Comparison of ENCODE assay signal across 1 cellular context in the genomic region with DNA sequence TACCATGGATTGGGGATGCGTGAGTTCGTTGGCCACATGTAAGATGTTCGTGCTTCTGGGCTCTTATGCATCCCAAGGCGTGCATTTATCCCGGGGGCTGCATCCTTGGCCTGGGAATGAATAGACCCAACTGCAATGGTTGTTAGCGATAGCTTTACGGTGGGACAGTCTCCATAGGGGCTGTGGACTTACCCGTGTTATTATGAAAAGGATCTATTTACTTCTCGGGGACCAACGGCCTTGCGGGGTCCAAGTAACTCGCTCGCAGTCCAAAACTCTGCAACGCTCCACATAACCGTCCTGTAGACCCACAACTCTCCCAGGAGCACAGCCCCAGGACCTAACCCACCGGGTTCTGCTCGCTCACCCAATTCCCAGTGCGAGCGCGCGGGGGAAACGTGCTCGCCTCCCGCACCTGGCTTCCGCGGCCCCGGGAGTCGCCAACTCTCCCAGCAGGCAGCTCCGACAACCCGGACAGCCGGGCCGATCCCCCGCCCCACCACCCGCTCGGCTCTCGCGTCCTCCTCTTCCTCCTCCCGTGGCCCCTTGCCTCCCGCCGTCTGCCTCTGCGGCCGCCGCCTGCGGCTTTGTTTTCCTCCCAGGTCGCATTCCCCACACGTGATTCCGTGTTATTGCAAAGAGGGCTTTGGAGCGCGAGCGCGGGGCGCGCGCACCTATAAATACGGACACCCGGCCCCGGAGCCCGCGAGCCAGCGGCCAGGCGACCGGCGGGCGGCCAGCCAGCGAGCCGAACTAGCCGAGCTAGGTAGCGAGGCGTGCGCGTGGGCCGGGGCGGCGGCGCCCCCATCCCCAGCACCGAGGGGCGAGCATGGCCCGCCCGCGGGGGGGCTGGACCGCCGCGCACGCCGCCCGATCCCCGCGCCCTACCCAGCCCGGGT.
TF ChIP-seq lines count a peak whose summit lies in the region.

A gene with protein sequence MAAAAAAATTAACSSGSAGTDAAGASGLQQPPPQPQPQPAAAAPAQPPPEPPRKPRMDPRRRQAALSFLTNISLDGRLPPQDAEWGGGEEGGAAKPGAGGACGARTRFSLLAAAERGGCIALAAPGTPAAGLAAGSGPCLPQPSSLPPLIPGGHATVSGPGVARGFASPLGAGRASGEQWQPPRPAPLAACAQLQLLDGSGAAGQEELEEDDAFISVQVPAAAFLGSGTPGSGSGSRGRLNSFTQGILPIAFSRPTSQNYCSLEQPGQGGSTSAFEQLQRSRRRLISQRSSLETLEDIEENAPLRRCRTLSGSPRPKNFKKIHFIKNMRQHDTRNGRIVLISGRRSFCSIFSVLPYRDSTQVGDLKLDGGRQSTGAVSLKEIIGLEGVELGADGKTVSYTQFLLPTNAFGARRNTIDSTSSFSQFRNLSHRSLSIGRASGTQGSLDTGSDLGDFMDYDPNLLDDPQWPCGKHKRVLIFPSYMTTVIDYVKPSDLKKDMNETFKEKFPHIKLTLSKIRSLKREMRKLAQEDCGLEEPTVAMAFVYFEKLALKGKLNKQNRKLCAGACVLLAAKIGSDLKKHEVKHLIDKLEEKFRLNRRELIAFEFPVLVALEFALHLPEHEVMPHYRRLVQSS (plus strand): TSS at position 706 of the 899 bp plus-strand sequence. CDS start 278 bp downstream, outside the sequence.

TF ChIP-seq in WTC11, 78 proteins besides CTCF, POLR2A, EP300 and RAD21 (continued from another document):
- TF ChIP-seq, protein P1, sequence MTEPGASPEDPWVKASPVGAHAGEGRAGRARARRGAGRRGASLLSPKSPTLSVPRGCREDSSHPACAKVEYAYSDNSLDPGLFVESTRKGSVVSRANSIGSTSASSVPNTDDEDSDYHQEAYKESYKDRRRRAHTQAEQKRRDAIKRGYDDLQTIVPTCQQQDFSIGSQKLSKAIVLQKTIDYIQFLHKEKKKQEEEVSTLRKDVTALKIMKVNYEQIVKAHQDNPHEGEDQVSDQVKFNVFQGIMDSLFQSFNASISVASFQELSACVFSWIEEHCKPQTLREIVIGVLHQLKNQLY (CRISPR knock-in tag; IDR thresholded peaks at IDR 0.05), result no peak
- TF ChIP-seq, protein P2, sequence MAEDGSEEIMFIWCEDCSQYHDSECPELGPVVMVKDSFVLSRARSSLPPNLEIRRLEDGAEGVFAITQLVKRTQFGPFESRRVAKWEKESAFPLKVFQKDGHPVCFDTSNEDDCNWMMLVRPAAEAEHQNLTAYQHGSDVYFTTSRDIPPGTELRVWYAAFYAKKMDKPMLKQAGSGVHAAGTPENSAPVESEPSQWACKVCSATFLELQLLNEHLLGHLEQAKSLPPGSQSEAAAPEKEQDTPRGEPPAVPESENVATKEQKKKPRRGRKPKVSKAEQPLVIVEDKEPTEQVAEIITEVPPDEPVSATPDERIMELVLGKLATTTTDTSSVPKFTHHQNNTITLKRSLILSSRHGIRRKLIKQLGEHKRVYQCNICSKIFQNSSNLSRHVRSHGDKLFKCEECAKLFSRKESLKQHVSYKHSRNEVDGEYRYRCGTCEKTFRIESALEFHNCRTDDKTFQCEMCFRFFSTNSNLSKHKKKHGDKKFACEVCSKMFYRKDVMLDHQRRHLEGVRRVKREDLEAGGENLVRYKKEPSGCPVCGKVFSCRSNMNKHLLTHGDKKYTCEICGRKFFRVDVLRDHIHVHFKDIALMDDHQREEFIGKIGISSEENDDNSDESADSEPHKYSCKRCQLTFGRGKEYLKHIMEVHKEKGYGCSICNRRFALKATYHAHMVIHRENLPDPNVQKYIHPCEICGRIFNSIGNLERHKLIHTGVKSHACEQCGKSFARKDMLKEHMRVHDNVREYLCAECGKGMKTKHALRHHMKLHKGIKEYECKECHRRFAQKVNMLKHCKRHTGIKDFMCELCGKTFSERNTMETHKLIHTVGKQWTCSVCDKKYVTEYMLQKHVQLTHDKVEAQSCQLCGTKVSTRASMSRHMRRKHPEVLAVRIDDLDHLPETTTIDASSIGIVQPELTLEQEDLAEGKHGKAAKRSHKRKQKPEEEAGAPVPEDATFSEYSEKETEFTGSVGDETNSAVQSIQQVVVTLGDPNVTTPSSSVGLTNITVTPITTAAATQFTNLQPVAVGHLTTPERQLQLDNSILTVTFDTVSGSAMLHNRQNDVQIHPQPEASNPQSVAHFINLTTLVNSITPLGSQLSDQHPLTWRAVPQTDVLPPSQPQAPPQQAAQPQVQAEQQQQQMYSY (CRISPR knock-in tag; IDR thresholded peaks at IDR 0.05), result no peak
- TF ChIP-seq, protein P3, sequence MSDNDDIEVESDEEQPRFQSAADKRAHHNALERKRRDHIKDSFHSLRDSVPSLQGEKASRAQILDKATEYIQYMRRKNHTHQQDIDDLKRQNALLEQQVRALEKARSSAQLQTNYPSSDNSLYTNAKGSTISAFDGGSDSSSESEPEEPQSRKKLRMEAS (CRISPR knock-in tag; IDR thresholded peaks at IDR 0.05), result peak; percentile 73; the same call in 1 of the 2 replicates
- TF ChIP-seq ZNF423 (CRISPR knock-in tag; IDR thresholded peaks at IDR 0.05), result peak; percentile 64
- TF ChIP-seq FOXK1 (CRISPR knock-in tag; IDR thresholded peaks at IDR 0.05), result peak; percentile 64
- TF ChIP-seq, protein P4, sequence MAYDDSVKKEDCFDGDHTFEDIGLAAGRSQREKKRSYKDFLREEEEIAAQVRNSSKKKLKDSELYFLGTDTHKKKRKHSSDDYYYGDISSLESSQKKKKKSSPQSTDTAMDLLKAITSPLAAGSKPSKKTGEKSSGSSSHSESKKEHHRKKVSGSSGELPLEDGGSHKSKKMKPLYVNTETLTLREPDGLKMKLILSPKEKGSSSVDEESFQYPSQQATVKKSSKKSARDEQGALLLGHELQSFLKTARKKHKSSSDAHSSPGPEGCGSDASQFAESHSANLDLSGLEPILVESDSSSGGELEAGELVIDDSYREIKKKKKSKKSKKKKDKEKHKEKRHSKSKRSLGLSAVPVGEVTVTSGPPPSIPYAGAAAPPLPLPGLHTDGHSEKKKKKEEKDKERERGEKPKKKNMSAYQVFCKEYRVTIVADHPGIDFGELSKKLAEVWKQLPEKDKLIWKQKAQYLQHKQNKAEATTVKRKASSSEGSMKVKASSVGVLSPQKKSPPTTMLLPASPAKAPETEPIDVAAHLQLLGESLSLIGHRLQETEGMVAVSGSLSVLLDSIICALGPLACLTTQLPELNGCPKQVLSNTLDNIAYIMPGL (CRISPR knock-in tag; IDR thresholded peaks at IDR 0.05), result peak; percentile 72; the same call in 1 of the 2 replicates
- TF ChIP-seq ZNF263 (CRISPR knock-in tag; IDR thresholded peaks at IDR 0.05; ENCODE audit: low read depth), result peak; percentile 53; the same call in 1 of the 2 replicates
- TF ChIP-seq, protein P5, sequence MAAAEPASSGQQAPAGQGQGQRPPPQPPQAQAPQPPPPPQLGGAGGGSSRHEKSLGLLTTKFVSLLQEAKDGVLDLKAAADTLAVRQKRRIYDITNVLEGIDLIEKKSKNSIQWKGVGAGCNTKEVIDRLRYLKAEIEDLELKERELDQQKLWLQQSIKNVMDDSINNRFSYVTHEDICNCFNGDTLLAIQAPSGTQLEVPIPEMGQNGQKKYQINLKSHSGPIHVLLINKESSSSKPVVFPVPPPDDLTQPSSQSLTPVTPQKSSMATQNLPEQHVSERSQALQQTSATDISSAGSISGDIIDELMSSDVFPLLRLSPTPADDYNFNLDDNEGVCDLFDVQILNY (CRISPR knock-in tag; IDR thresholded peaks at IDR 0.05), result 0 out of 2 replicates have a peak, but pooled peaks have one; percentile 41
- TF ChIP-seq CREM (CRISPR knock-in tag; IDR thresholded peaks at IDR 0.05), result no peak
- TF ChIP-seq CREB1 (CRISPR knock-in tag; IDR thresholded peaks at IDR 0.05), result 0 out of 2 replicates have a peak, but pooled peaks have one; percentile 62
- no peak for TF ChIP-seq SOX15 (CRISPR knock-in tag; IDR thresholded peaks at IDR 0.05)
- 0 out of 2 replicates have a peak, but pooled peaks have one; percentile 62 for TF ChIP-seq TCF7 (CRISPR knock-in tag; IDR thresholded peaks at IDR 0.05; ENCODE audit: low read depth)
- 0 out of 2 replicates have a peak, but pooled peaks have one; percentile 46 for TF ChIP-seq GABPB1 (CRISPR knock-in tag; IDR thresholded peaks at IDR 0.05)
- TF ChIP-seq, protein P6, sequence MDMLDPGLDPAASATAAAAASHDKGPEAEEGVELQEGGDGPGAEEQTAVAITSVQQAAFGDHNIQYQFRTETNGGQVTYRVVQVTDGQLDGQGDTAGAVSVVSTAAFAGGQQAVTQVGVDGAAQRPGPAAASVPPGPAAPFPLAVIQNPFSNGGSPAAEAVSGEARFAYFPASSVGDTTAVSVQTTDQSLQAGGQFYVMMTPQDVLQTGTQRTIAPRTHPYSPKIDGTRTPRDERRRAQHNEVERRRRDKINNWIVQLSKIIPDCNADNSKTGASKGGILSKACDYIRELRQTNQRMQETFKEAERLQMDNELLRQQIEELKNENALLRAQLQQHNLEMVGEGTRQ (CRISPR knock-in tag; IDR thresholded peaks at IDR 0.05), result peak; percentile 72
- TF ChIP-seq, protein P7, sequence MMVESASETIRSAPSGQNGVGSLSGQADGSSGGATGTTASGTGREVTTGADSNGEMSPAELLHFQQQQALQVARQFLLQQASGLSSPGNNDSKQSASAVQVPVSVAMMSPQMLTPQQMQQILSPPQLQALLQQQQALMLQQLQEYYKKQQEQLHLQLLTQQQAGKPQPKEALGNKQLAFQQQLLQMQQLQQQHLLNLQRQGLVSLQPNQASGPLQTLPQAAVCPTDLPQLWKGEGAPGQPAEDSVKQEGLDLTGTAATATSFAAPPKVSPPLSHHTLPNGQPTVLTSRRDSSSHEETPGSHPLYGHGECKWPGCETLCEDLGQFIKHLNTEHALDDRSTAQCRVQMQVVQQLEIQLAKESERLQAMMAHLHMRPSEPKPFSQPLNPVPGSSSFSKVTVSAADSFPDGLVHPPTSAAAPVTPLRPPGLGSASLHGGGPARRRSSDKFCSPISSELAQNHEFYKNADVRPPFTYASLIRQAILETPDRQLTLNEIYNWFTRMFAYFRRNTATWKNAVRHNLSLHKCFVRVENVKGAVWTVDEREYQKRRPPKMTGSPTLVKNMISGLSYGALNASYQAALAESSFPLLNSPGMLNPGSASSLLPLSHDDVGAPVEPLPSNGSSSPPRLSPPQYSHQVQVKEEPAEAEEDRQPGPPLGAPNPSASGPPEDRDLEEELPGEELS (CRISPR knock-in tag; IDR thresholded peaks at IDR 0.05), result no peak
